10 cellular contexts compared by ENCODE assay signal in the genomic region with DNA sequence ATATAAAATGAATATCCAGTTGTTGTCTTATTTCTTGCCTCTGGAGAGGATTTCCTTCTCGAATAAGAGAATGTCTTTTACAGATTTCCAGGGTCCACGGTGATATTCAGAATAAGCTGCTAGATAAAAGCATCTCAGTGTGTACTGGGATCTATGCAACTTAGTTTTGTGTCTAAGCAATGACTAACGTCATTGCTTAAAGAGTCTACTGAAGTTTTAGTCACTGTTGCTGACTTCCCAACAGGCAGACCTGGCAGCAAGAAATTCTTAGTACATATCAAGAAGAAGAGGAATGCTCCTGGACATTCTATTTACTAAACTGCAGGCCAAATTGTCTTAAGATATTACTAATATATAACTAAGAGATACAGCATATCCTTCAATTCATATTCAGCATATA.
"Had no signal": no experiment of that assay in that cellular context is flagged by ENCODE, and none has a peak within 500 bp of the region (broad histone marks: within the 10 kb centered on the region; RNA-seq: fewer than 3 reads in every experiment).

No MANE protein-coding gene starts in this region.

- H3K9me3 Mint-ChIP-seq: HFFc6 had no signal

- H3K36me3 ChIP-seq: HAP-1 had no signal

- H3K27me3 Mint-ChIP-seq: IgD-negative memory B cell had no signal

- H3K27ac Mint-ChIP-seq: HFFc6, IgD-negative memory B cell had no signal

- DNase-seq: GM23248, GOT3, H7, HFFc6, KG1 had no signal

- ATAC-seq: HCT116, HepG2 had no signal

- H3K9me3 ChIP-seq: HAP-1 had no signal

- FAIRE-seq: HepG2 had no signal

- H2AFZ ChIP-seq: GM23248 had no signal

- H3K4me1 Mint-ChIP-seq: IgD-negative memory B cell had no signal

- H3K27ac ChIP-seq: GM23248, HL-60 had no signal

- H3K9ac ChIP-seq: GM23248 had no signal

- H3K4me3 Mint-ChIP-seq: HFFc6, IgD-negative memory B cell had no signal

- H3K4me3 ChIP-seq: GM23248, HAP-1 had no signal

- H3K36me3 Mint-ChIP-seq: IgD-negative memory B cell had no signal
